ENCODE assay signal across 38 cellular contexts in the genomic region with DNA sequence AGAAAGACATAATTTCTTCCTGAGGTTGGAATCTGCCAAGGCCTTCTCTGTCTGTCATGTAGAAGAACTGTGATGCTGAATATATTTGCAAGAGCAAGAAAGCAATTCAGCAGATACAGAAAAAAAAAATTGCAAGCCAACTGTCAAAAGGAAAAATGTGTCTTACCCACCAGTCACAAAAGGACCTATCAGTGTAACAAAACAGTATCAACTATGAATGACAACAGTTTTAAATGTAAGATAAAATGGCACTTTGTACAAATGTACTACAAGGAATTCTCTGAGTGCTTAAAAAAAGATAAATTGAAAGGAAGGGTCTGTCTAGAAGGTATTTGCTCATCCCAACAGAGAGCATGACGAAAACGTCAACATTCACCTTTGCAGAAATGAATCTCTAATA.
"Had no signal": no experiment of that assay in that cellular context is flagged by ENCODE, and none has a peak within 500 bp of the region (broad histone marks: within the 10 kb centered on the region; RNA-seq: fewer than 3 reads in every experiment).

No MANE protein-coding gene starts in this region.

- H3K4me3 Mint-ChIP-seq: activated naive CD4-positive, alpha-beta T cell treated with anti-CD3 and anti-CD28 coated beads for 36 hours; activated naive CD4-positive, alpha-beta T cell treated with anti-CD3 and anti-CD28 coated beads, Interleukin-2, amount 10 ng/mL, durations not matched to agents 7 days and 5 days; activated naive CD4-positive, alpha-beta T cell treated with anti-CD3 and anti-CD28 coated beads, Interleukin-2, amount 50 U/mL, for 24 hours; activated naive CD8-positive, alpha-beta T cell; activated naive CD8-positive, alpha-beta T cell treated with anti-CD3 and anti-CD28 coated beads for 36 hours; activated naive CD8-positive, alpha-beta T cell treated with anti-CD3 and anti-CD28 coated beads, Interleukin-2, amount 10 ng/mL, durations not matched to agents 7 days and 5 days; activated naive CD8-positive, alpha-beta T cell treated with anti-CD3 and anti-CD28 coated beads, Interleukin-2, amount 50 U/mL, for 24 hours; activated T-cell treated with anti-CD3 and anti-CD28 coated beads, Interleukin-2, amount 50 U/mL, for 24 hours; activated T-cell treated with anti-CD3 and anti-CD28 coated beads, Interleukin-2, amount 50 U/mL, for 4 hours; activated T-cell treated with anti-CD3 and anti-CD28 coated beads, Interleukin-2, amount 50 U/mL, for 72 hours; activated T-helper 1 cell treated with anti-CD3 and anti-CD28 coated beads, Interleukin-12 subunit alpha, Interleukin-12 subunit beta, Interleukin-2, Interleukin-4 antibody, amounts not matched to agents 30 ng/mL and 10 ng/mL and 1 ng/mL, durations not matched to agents 14 hours and 24 hours and 36 hours; activated T-helper 17 cell treated with anti-CD3 and anti-CD28 coated beads, Interleukin-2, amount 50 U/mL, for 72 hours; brain; central memory CD8-positive, alpha-beta T cell had no signal

- H3K9me3 ChIP-seq: adrenal gland, ascending aorta, body of pancreas, breast epithelium had no signal

- H3K27me3 Mint-ChIP-seq: activated naive CD4-positive, alpha-beta T cell treated with anti-CD3 and anti-CD28 coated beads, Interleukin-2, amount 10 ng/mL, durations not matched to agents 7 days and 5 days; activated naive CD4-positive, alpha-beta T cell treated with anti-CD3 and anti-CD28 coated beads, Interleukin-2, amount 50 U/mL, for 24 hours; activated naive CD8-positive, alpha-beta T cell; activated naive CD8-positive, alpha-beta T cell treated with anti-CD3 and anti-CD28 coated beads for 36 hours; activated naive CD8-positive, alpha-beta T cell treated with anti-CD3 and anti-CD28 coated beads, Interleukin-2, amount 10 ng/mL, durations not matched to agents 7 days and 5 days; activated naive CD8-positive, alpha-beta T cell treated with anti-CD3 and anti-CD28 coated beads, Interleukin-2, amount 50 U/mL, for 24 hours; activated T-cell treated with anti-CD3 and anti-CD28 coated beads, Interleukin-2, amount 50 U/mL, for 24 hours; activated T-helper 17 cell treated with anti-CD3 and anti-CD28 coated beads, Interleukin-2, amount 50 U/mL, for 72 hours; brain; central memory CD8-positive, alpha-beta T cell had no signal

- H3K27ac ChIP-seq: adrenal gland, ascending aorta, body of pancreas, brain microvascular endothelial cell, breast epithelium, cardiac muscle cell had no signal

- H3K9me3 Mint-ChIP-seq: activated naive CD4-positive, alpha-beta T cell treated with anti-CD3 and anti-CD28 coated beads for 36 hours; activated naive CD8-positive, alpha-beta T cell treated with anti-CD3 and anti-CD28 coated beads for 36 hours; activated naive CD8-positive, alpha-beta T cell treated with anti-CD3 and anti-CD28 coated beads, Interleukin-2, amount 10 ng/mL, durations not matched to agents 7 days and 5 days; activated naive CD8-positive, alpha-beta T cell treated with anti-CD3 and anti-CD28 coated beads, Interleukin-2, amount 50 U/mL, for 24 hours; activated T-helper 1 cell treated with anti-CD3 and anti-CD28 coated beads, Interleukin-12 subunit alpha, Interleukin-12 subunit beta, Interleukin-2, Interleukin-4 antibody, amounts not matched to agents 30 ng/mL and 10 ng/mL and 1 ng/mL, durations not matched to agents 14 hours and 24 hours and 36 hours; activated T-helper 2 cell treated with anti-CD3 and anti-CD28 coated beads, Interferon-gamma antibody, Interleukin-2, Interleukin-4, amounts not matched to agents 10 μg/mL and 5 μg/mL and 100 μg/mL, durations not matched to agents 14 hours and 24 hours and 36 hours; brain had no signal

- DNase-seq: activated effector memory CD4-positive, alpha-beta T cell treated with anti-CD3 and anti-CD28 coated beads, Interleukin-2, amount 50 U/mL, for 16 hours; activated effector memory CD4-positive, alpha-beta T cell treated with Interleukin-2 at 50 U/mL for 16 hours; activated gamma-delta T cell; activated gamma-delta T cell treated with Interleukin-2 at 50 U/mL for 16 hours; activated naive CD4-positive, alpha-beta T cell; activated naive CD4-positive, alpha-beta T cell treated with anti-CD3 and anti-CD28 coated beads for 36 hours; activated naive CD4-positive, alpha-beta T cell treated with anti-CD3 and anti-CD28 coated beads, Interleukin-2, amount 10 ng/mL, durations not matched to agents 7 days and 5 days; activated naive CD4-positive, alpha-beta T cell treated with anti-CD3 and anti-CD28 coated beads, Interleukin-2, amount 50 U/mL, for 16 hours; activated naive CD4-positive, alpha-beta T cell treated with Interleukin-2 at 50 U/mL for 16 hours; activated naive CD8-positive, alpha-beta T cell treated with anti-CD3 and anti-CD28 coated beads for 36 hours; activated naive CD8-positive, alpha-beta T cell treated with anti-CD3 and anti-CD28 coated beads, Interleukin-2, amount 10 ng/mL, durations not matched to agents 7 days and 5 days; activated naive CD8-positive, alpha-beta T cell treated with anti-CD3 and anti-CD28 coated beads, Interleukin-2, amount 50 U/mL, for 24 hours; activated T-cell treated with anti-CD3 and anti-CD28 coated beads, Interleukin-2, amount 50 U/mL, for 1 hour; activated T-cell treated with anti-CD3 and anti-CD28 coated beads, Interleukin-2, amount 50 U/mL, for 24 hours; activated T-cell treated with anti-CD3 and anti-CD28 coated beads, Interleukin-2, amount 50 U/mL, for 4 hours; activated T-cell treated with anti-CD3 and anti-CD28 coated beads, Interleukin-2, amount 50 U/mL, for 48 hours; activated T-cell treated with anti-CD3 and anti-CD28 coated beads, Interleukin-2, amount 50 U/mL, for 72 hours; adrenal gland; amniotic stem cell; amygdala; anterior cingulate cortex; aorta; body of pancreas; brain microvascular endothelial cell; caudate nucleus; central memory CD4-positive, alpha-beta T cell; cerebellar nuclear complex had no signal

- H3K36me3 Mint-ChIP-seq: activated naive CD4-positive, alpha-beta T cell treated with anti-CD3 and anti-CD28 coated beads, Interleukin-2, amount 10 ng/mL, durations not matched to agents 7 days and 5 days; activated naive CD4-positive, alpha-beta T cell treated with anti-CD3 and anti-CD28 coated beads, Interleukin-2, amount 50 U/mL, for 24 hours; activated naive CD4-positive, alpha-beta T cell treated with anti-CD3 and anti-CD28 coated beads, Interleukin-2, amount 50 U/mL, for 72 hours; activated naive CD8-positive, alpha-beta T cell; activated naive CD8-positive, alpha-beta T cell treated with anti-CD3 and anti-CD28 coated beads for 36 hours; activated naive CD8-positive, alpha-beta T cell treated with anti-CD3 and anti-CD28 coated beads, Interleukin-2, amount 10 ng/mL, durations not matched to agents 7 days and 5 days; brain had no signal

- H3K27ac Mint-ChIP-seq: activated naive CD4-positive, alpha-beta T cell treated with anti-CD3 and anti-CD28 coated beads for 36 hours; activated naive CD4-positive, alpha-beta T cell treated with anti-CD3 and anti-CD28 coated beads, Interleukin-2, amount 10 ng/mL, durations not matched to agents 7 days and 5 days; activated naive CD4-positive, alpha-beta T cell treated with anti-CD3 and anti-CD28 coated beads, Interleukin-2, amount 50 U/mL, for 24 hours; activated naive CD4-positive, alpha-beta T cell treated with anti-CD3 and anti-CD28 coated beads, Interleukin-2, amount 50 U/mL, for 72 hours; activated naive CD8-positive, alpha-beta T cell; activated naive CD8-positive, alpha-beta T cell treated with anti-CD3 and anti-CD28 coated beads for 36 hours; activated naive CD8-positive, alpha-beta T cell treated with anti-CD3 and anti-CD28 coated beads, Interleukin-2, amount 10 ng/mL, durations not matched to agents 7 days and 5 days; activated naive CD8-positive, alpha-beta T cell treated with anti-CD3 and anti-CD28 coated beads, Interleukin-2, amount 50 U/mL, for 24 hours; activated T-cell treated with anti-CD3 and anti-CD28 coated beads, Interleukin-2, amount 50 U/mL, for 24 hours; activated T-cell treated with anti-CD3 and anti-CD28 coated beads, Interleukin-2, amount 50 U/mL, for 72 hours; activated T-helper 1 cell treated with anti-CD3 and anti-CD28 coated beads, Interleukin-12 subunit alpha, Interleukin-12 subunit beta, Interleukin-2, Interleukin-4 antibody, amounts not matched to agents 30 ng/mL and 10 ng/mL and 1 ng/mL, durations not matched to agents 14 hours and 24 hours and 36 hours; activated T-helper 17 cell treated with anti-CD3 and anti-CD28 coated beads, Interleukin-2, amount 50 U/mL, for 72 hours; activated T-helper 2 cell treated with anti-CD3 and anti-CD28 coated beads, Interferon-gamma antibody, Interleukin-2, Interleukin-4, amounts not matched to agents 10 μg/mL and 5 μg/mL and 100 μg/mL, durations not matched to agents 14 hours and 24 hours and 36 hours; brain had no signal

- H3K4me1 Mint-ChIP-seq: activated naive CD4-positive, alpha-beta T cell treated with anti-CD3 and anti-CD28 coated beads, Interleukin-2, amount 10 ng/mL, durations not matched to agents 7 days and 5 days; activated naive CD4-positive, alpha-beta T cell treated with anti-CD3 and anti-CD28 coated beads, Interleukin-2, amount 50 U/mL, for 24 hours; activated naive CD8-positive, alpha-beta T cell treated with anti-CD3 and anti-CD28 coated beads for 36 hours; activated naive CD8-positive, alpha-beta T cell treated with anti-CD3 and anti-CD28 coated beads, Interleukin-2, amount 10 ng/mL, durations not matched to agents 7 days and 5 days; activated naive CD8-positive, alpha-beta T cell treated with anti-CD3 and anti-CD28 coated beads, Interleukin-2, amount 50 U/mL, for 24 hours; activated T-helper 17 cell treated with anti-CD3 and anti-CD28 coated beads, Interleukin-2, amount 50 U/mL, for 72 hours; brain; central memory CD8-positive, alpha-beta T cell had no signal

- H3K27me3 ChIP-seq: adrenal gland, ascending aorta, body of pancreas, brain microvascular endothelial cell, breast epithelium, cardiac muscle cell had no signal

- H3K4me3 ChIP-seq: adrenal gland, ascending aorta, body of pancreas, breast epithelium, cardiac muscle cell had no signal

- H3K36me3 ChIP-seq: adrenal gland, ascending aorta, brain microvascular endothelial cell, breast epithelium, cardiac muscle cell had no signal
